ENCODE assay signal across 16 cellular contexts in the genomic region with DNA sequence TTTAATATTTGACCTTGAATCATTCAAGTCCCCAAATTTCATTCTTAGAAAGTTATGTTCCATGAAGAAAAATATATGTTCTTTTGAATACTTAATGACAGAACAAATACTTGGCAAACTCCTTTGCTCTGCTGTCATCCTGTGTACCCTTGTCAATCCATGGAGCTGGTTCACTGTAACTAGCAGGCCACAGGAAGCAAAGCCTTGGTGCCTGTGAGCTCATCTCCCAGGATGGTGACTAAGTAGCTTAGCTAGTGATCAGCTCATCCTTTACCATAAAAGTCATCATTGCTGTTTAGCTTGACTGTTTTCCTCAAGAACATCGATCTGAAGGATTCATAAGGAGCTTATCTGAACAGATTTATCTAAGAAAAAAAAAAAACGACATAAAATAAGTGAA.
DNase-seq lines count a peak whose midpoint lies in the region; ATAC-seq and TF ChIP-seq lines count a peak whose summit lies in the region.
"Had no signal": no experiment of that assay in that cellular context is flagged by ENCODE, and none has a peak within 500 bp of the region (broad histone marks: within the 10 kb centered on the region; RNA-seq: fewer than 3 reads in every experiment).

No MANE protein-coding gene starts in this region.

- no peaks in the 10 kb centered on the region for H3K27me3 ChIP-seq in left lung
- H3K27me3 ChIP-seq: SJSA1 had no signal

- no peaks in the 10 kb centered on the region for H3K27me3 Mint-ChIP-seq in activated naive CD4-positive, alpha-beta T cell treated with anti-CD3 and anti-CD28 coated beads for 36 hours (ENCODE audit: low read depth)
- H3K27me3 Mint-ChIP-seq in chondrocyte (ENCODE audit: low read depth), result no peaks in the 10 kb centered on the region

- TF ChIP-seq CTCF in chondrocyte (IDR thresholded peaks at IDR 0.05) (no peak), left lung (IDR thresholded peaks at IDR 0.05) (no peak), mucosa of descending colon (IDR thresholded peaks at IDR 0.05) (no peak)

- H3K4me1 ChIP-seq in left lung (peaks cover 0 to 3% of the 10 kb centered on the region in 2 donors), mucosa of descending colon (ENCODE audit: low read depth) (no peaks in the 10 kb centered on the region)

- no peak overlapping the region for H3K4me3 Mint-ChIP-seq in activated naive CD4-positive, alpha-beta T cell treated with anti-CD3 and anti-CD28 coated beads for 36 hours
- no peak overlapping the region for H3K4me3 Mint-ChIP-seq in chondrocyte (ENCODE audit: unreplicated experiment)
- H3K4me3 Mint-ChIP-seq: activated naive CD8-positive, alpha-beta T cell treated with anti-CD3 and anti-CD28 coated beads, Interleukin-2, amount 10 ng/mL, durations not matched to agents 7 days and 5 days; natural killer cell; WTC11 had no signal

- DNase-seq in activated naive CD4-positive, alpha-beta T cell treated with anti-CD3 and anti-CD28 coated beads for 36 hours, result peak; percentile 13
- DNase-seq in activated naive CD4-positive, alpha-beta T cell treated with anti-CD3 and anti-CD28 coated beads, Interleukin-2, amount 50 U/mL, for 16 hours, result no peak
- DNase-seq in chondrocyte (ENCODE audit: low spot score), result no peak
- no peak for DNase-seq in left lung
- no peak for DNase-seq in inferior parietal cortex (ENCODE audit: extremely low spot score)
- DNase-seq in mucosa of descending colon, result no peak
- DNase-seq in mesenteric fat pad (ENCODE audit: low spot score), result no peak
- DNase-seq: activated naive CD8-positive, alpha-beta T cell treated with anti-CD3 and anti-CD28 coated beads, Interleukin-2, amount 10 ng/mL, durations not matched to agents 7 days and 5 days; DMS 273 treated with DMSO at 0.1 percent for 48 hours; H7; left cardiac atrium; natural killer cell; NCI-H146 had no signal

- intact Hi-C loops in activated naive CD4-positive, alpha-beta T cell treated with anti-CD3 and anti-CD28 coated beads for 36 hours (cut with micrococcal nuclease), result no loop called here
- intact Hi-C loops in left lung (cut with DNase I) (no loop called here), mucosa of descending colon (cut with DNase I, micrococcal nuclease) (no loop called here)

- peaks cover 6% of the 10 kb centered on the region for H3K4me1 Mint-ChIP-seq in activated naive CD4-positive, alpha-beta T cell treated with anti-CD3 and anti-CD28 coated beads for 36 hours (ENCODE audit: low read depth)
- H3K4me1 Mint-ChIP-seq in chondrocyte (ENCODE audit: low read depth), result peaks cover 51% of the 10 kb centered on the region
- H3K4me1 Mint-ChIP-seq: natural killer cell had no signal

- H3K36me3 Mint-ChIP-seq in activated naive CD4-positive, alpha-beta T cell treated with anti-CD3 and anti-CD28 coated beads for 36 hours (ENCODE audit: low read depth), result peaks cover 2% of the 10 kb centered on the region
- H3K36me3 Mint-ChIP-seq in chondrocyte (ENCODE audit: low read depth), result peaks cover 30% of the 10 kb centered on the region
- H3K36me3 Mint-ChIP-seq: natural killer cell, WTC11 had no signal

- H3K4me3 ChIP-seq in left lung (no peak overlapping the region), mucosa of descending colon (no peak overlapping the region)
- H3K4me3 ChIP-seq: SJSA1 had no signal

- peaks cover 3% of the 10 kb centered on the region for H3K9me3 Mint-ChIP-seq in activated naive CD4-positive, alpha-beta T cell treated with anti-CD3 and anti-CD28 coated beads for 36 hours
- H3K9me3 Mint-ChIP-seq in chondrocyte (ENCODE audit: low read depth), result peaks cover 4% of the 10 kb centered on the region
- H3K9me3 Mint-ChIP-seq: activated naive CD8-positive, alpha-beta T cell treated with anti-CD3 and anti-CD28 coated beads, Interleukin-2, amount 10 ng/mL, durations not matched to agents 7 days and 5 days; natural killer cell had no signal

- CTCF ChIA-PET in activated naive CD4-positive, alpha-beta T cell treated with anti-CD3 and anti-CD28 coated beads for 36 hours (lab: Charles Lee), result interaction anchor here (0.6 to 1.4 kb wide), 2 partner anchors 38 to 70 kb away, joined by 3 read pairs; no protein-coding TSS in a partner anchor

- ATAC-seq in left lung (peak; percentile 38), HG03045 (IDR thresholded peaks at IDR 0.05; ENCODE audit: unreplicated experiment) (no peak), mucosa of descending colon (no peak)
- ATAC-seq: natural killer cell, WTC11 had no signal

- H3K9me3 ChIP-seq in left lung (no peaks in the 10 kb centered on the region), mucosa of descending colon (no peaks in the 10 kb centered on the region)
- H3K9me3 ChIP-seq: SJSA1 had no signal

- H3K36me3 ChIP-seq in left lung (peaks cover 0 to 31% of the 10 kb centered on the region in 2 donors), mucosa of descending colon (ENCODE audit: low read depth) (no peaks in the 10 kb centered on the region)

- H3K27ac Mint-ChIP-seq in activated naive CD4-positive, alpha-beta T cell treated with anti-CD3 and anti-CD28 coated beads for 36 hours, result no peak overlapping the region
- H3K27ac Mint-ChIP-seq in chondrocyte (ENCODE audit: unreplicated experiment), result peak overlapping the region; percentile 15
- H3K27ac Mint-ChIP-seq: activated naive CD8-positive, alpha-beta T cell treated with anti-CD3 and anti-CD28 coated beads, Interleukin-2, amount 10 ng/mL, durations not matched to agents 7 days and 5 days; natural killer cell; WTC11 had no signal

- H3K27ac ChIP-seq in left lung, result no peak overlapping the region
- H3K27ac ChIP-seq: SJSA1 had no signal
